In genomic region chr3:112786002-112786590, GRCh38 we compare ENCODE assay signal across 1 cellular context.
A peak's percentile ranks its signal among the peaks of the same experiment; 100 is the strongest.
TF ChIP-seq lines count a peak whose summit lies in the region.

No MANE protein-coding gene starts in this region.

TF ChIP-seq in K562, 482 proteins besides CTCF, POLR2A, EP300 and RAD21 (continued from another document and continues in another):
- TF ChIP-seq CHD7 (IDR thresholded peaks at IDR 0.05; ENCODE audit: low read depth, low read length) (no peak), IRF2 (CRISPR knock-in tag; IDR thresholded peaks at IDR 0.05) (no peak), ATF1 (CRISPR knock-in tag; IDR thresholded peaks at IDR 0.05) (no peak), ATF1 (tag; IDR thresholded peaks at IDR 0.05) (no peak), ZBTB43 (CRISPR knock-in tag; IDR thresholded peaks at IDR 0.05) (no peak), PBX2 (CRISPR knock-in tag; IDR thresholded peaks at IDR 0.05; ENCODE audit: low read depth) (no peak), PBX2 (tag; conservative IDR thresholded peaks at IDR 0.05; ENCODE audit: low read depth) (no peak), ZBTB9 (CRISPR knock-in tag; IDR thresholded peaks at IDR 0.05) (0 out of 2 replicates have a peak, but pooled peaks have one; percentile 43), ZNF124 (CRISPR knock-in tag; IDR thresholded peaks at IDR 0.05) (no peak), TAL1 (IDR thresholded peaks at IDR 0.05) (peak; percentile 79), ETV6 (IDR thresholded peaks at IDR 0.05; ENCODE audit: borderline replicate concordance in 1 of 2, low read depth in 2 of 2, low read length in 1 of 2) (no peak), ETV6 (CRISPR knock-in tag; IDR thresholded peaks at IDR 0.05; ENCODE audit: borderline replicate concordance) (no peak), ZSCAN32 (CRISPR knock-in tag; IDR thresholded peaks at IDR 0.05) (no peak), ZNF511 (CRISPR knock-in tag; IDR thresholded peaks at IDR 0.05) (no peak), MCM5 (IDR thresholded peaks at IDR 0.05; ENCODE audit: low read depth) (no peak), FIP1L1 (IDR thresholded peaks at IDR 0.05; ENCODE audit: low read depth, low read length, poor library complexity, severe bottlenecking) (no peak), ZBTB34 (CRISPR knock-in tag; IDR thresholded peaks at IDR 0.05) (no peak), ZNF384 (IDR thresholded peaks at IDR 0.05; ENCODE audit: low read depth, low read length) (peak; percentile 41; the same call in 1 of the 2 replicates), ATF7 (IDR thresholded peaks at IDR 0.05) (no peak), CAMTA2 (CRISPR knock-in tag; conservative IDR thresholded peaks at IDR 0.05) (no peak), ZEB2 (IDR thresholded peaks at IDR 0.05) (no peak), TARDBP (IDR thresholded peaks at IDR 0.05) (no peak), SRSF3 (IDR thresholded peaks at IDR 0.05; ENCODE audit: insufficient read depth, low read length) (no peak), ZNF830 (CRISPR knock-in tag; IDR thresholded peaks at IDR 0.05) (no peak), ZNF785 (CRISPR knock-in tag; IDR thresholded peaks at IDR 0.05) (no peak), EP400 (IDR thresholded peaks at IDR 0.05) (no peak), FOSL1 (tag; conservative IDR thresholded peaks at IDR 0.05) (peak; percentile 54), DACH1 (IDR thresholded peaks at IDR 0.05; ENCODE audit: partially characterized antibody) (peak; percentile 23), ELF1 (tag; IDR thresholded peaks at IDR 0.05) (no peak), MAX (CRISPR knock-in tag; IDR thresholded peaks at IDR 0.05) (no peak), THRA (IDR thresholded peaks at IDR 0.05) (no peak), ZKSCAN8 (CRISPR knock-in tag; IDR thresholded peaks at IDR 0.05) (no peak), MBD2 (IDR thresholded peaks at IDR 0.05; ENCODE audit: borderline replicate concordance, low read depth) (no peak), SAP30 (IDR thresholded peaks at IDR 0.05; ENCODE audit: borderline replicate concordance, insufficient read depth, low read depth, low read length, poor library complexity, severe bottlenecking) (no peak), ZNF143 (CRISPR knock-in tag; IDR thresholded peaks at IDR 0.05) (no peak), FOXP4 (CRISPR knock-in tag; IDR thresholded peaks at IDR 0.05; ENCODE audit: borderline replicate concordance) (no peak), GTF2B (IDR thresholded peaks at IDR 0.05; ENCODE audit: extremely low read depth, insufficient read length) (no peak), PHB2 (IDR thresholded peaks at IDR 0.05; ENCODE audit: low read depth) (no peak), XRCC5 (IDR thresholded peaks at IDR 0.05; ENCODE audit: low read depth, low read length) (no peak), GABPB2 (CRISPR knock-in tag; conservative IDR thresholded peaks at IDR 0.05) (no peak)
